Comparison of ENCODE assay signal across 28 cellular contexts in genomic region chr6:11471261-11471660, GRCh38.
"Had no signal": no experiment of that assay in that cellular context is flagged by ENCODE, and none has a peak within 500 bp of the region (broad histone marks: within the 10 kb centered on the region; RNA-seq: fewer than 3 reads in every experiment).

No MANE protein-coding gene starts in this region.

- H3K4me1 Mint-ChIP-seq: stimulated activated effector memory CD8-positive, alpha-beta T cell treated with anti-CD3 and anti-CD28 coated beads, Interleukin-12 subunit alpha, Interleukin-12 subunit beta, amount 100 ng/mL, for 72 hours had no signal

- H3K4me3 Mint-ChIP-seq: natural killer cell; nephron; stimulated activated effector memory CD8-positive, alpha-beta T cell treated with anti-CD3 and anti-CD28 coated beads, Interleukin-12 subunit alpha, Interleukin-12 subunit beta, amount 100 ng/mL, for 72 hours; stimulated activated naive B cell treated with anti-CD40 and anti-IgM and Interleukin-4, amounts not matched to agents 10 μg/mL and 1 μg/mL and 100 μg/mL, for 72 hours; stimulated activated naive CD8-positive, alpha-beta T cell treated with anti-CD3 and anti-CD28 coated beads, Interleukin-15, Interleukin-2, amounts not matched to agents 100 ng/mL and 50 ng/mL, for 24 hours had no signal

- H3K79me2 ChIP-seq: parathyroid adenoma had no signal

- ATAC-seq: natural killer cell; psoas muscle; right cardiac atrium; right lobe of liver; stimulated activated effector memory CD8-positive, alpha-beta T cell treated with anti-CD3 and anti-CD28 coated beads, Interleukin-12 subunit alpha, Interleukin-12 subunit beta, amount 100 ng/mL, for 72 hours; stimulated activated naive B cell treated with anti-CD40 and anti-IgM and Interleukin-4, amounts not matched to agents 10 μg/mL and 1 μg/mL and 100 μg/mL, for 72 hours had no signal

- H2AFZ ChIP-seq: parathyroid adenoma had no signal

- H3K27me3 ChIP-seq: ovary, right lobe of liver, sigmoid colon, stomach, thyroid gland, tibial nerve, upper lobe of left lung, vagina had no signal

- H3K9me3 ChIP-seq: ovary, psoas muscle, right lobe of liver, sigmoid colon, stomach, thoracic aorta, thyroid gland, tibial nerve, upper lobe of left lung, vagina had no signal

- H3K9ac ChIP-seq: parathyroid adenoma had no signal

- H3K36me3 Mint-ChIP-seq: natural killer cell; stimulated activated effector memory CD8-positive, alpha-beta T cell treated with anti-CD3 and anti-CD28 coated beads, Interleukin-12 subunit alpha, Interleukin-12 subunit beta, amount 100 ng/mL, for 72 hours had no signal

- H3K9me3 Mint-ChIP-seq: natural killer cell; nephron; stimulated activated effector memory CD8-positive, alpha-beta T cell treated with anti-CD3 and anti-CD28 coated beads, Interleukin-12 subunit alpha, Interleukin-12 subunit beta, amount 100 ng/mL, for 72 hours; stimulated activated naive B cell treated with anti-CD40 and anti-IgM and Interleukin-4, amounts not matched to agents 10 μg/mL and 1 μg/mL and 100 μg/mL, for 72 hours; stimulated activated naive CD8-positive, alpha-beta T cell treated with anti-CD3 and anti-CD28 coated beads, Interleukin-15, Interleukin-2, amounts not matched to agents 100 ng/mL and 50 ng/mL, for 24 hours had no signal

- FAIRE-seq: small intestine, urothelium cell line had no signal

- DNase-seq: natural killer cell; occipital lobe; ovary; posterior cingulate gyrus; psoas muscle; right cardiac atrium; right lobe of liver; sigmoid colon; small intestine; stimulated activated CD4-positive, alpha-beta T cell treated with anti-CD3 and anti-CD28 coated beads, Interleukin-15, amount 100 ng/mL, for 24 hours; stimulated activated CD4-positive, alpha-beta T cell treated with anti-CD3 and anti-CD28 coated beads, Interleukin-2, amount 100 ng/mL, for 24 hours; stimulated activated CD4-positive, alpha-beta T cell treated with anti-CD3 and anti-CD28 coated beads, Interleukin-2, amount 100 ng/mL, for 48 hours; stimulated activated CD4-positive, alpha-beta T cell treated with anti-CD3 and anti-CD28 coated beads, Interleukin-4, amount 100 ng/mL, for 24 hours; stimulated activated naive B cell treated with anti-CD40 and anti-IgM and Interleukin-4, amounts not matched to agents 10 μg/mL and 1 μg/mL and 100 μg/mL, for 72 hours; stimulated activated naive CD4-positive, alpha-beta T cell treated with Interleukin-2 at 50 U/mL for 16 hours; stomach; thyroid gland; trophoblast cell; upper lobe of left lung had no signal

- H3K4me1 ChIP-seq: parathyroid adenoma, right lobe of liver, stomach had no signal

- H3K27ac Mint-ChIP-seq: natural killer cell; progenitor cell of endocrine pancreas; stimulated activated effector memory CD8-positive, alpha-beta T cell treated with anti-CD3 and anti-CD28 coated beads, Interleukin-12 subunit alpha, Interleukin-12 subunit beta, amount 100 ng/mL, for 72 hours; stimulated activated naive B cell treated with anti-CD40 and anti-IgM and Interleukin-4, amounts not matched to agents 10 μg/mL and 1 μg/mL and 100 μg/mL, for 72 hours; stimulated activated naive CD8-positive, alpha-beta T cell treated with anti-CD3 and anti-CD28 coated beads, Interleukin-15, Interleukin-2, amounts not matched to agents 100 ng/mL and 50 ng/mL, for 24 hours had no signal

- H3K36me3 ChIP-seq: ovary, right lobe of liver, sigmoid colon, stomach, thoracic aorta, thyroid gland, tibial nerve, upper lobe of left lung, vagina had no signal

- H3K4me3 ChIP-seq: ovary, psoas muscle, right lobe of liver, sigmoid colon, stomach, thoracic aorta, thyroid gland, tibial nerve, upper lobe of left lung, vagina had no signal

- H3K27ac ChIP-seq: ovary, parathyroid adenoma, psoas muscle, right lobe of liver, sigmoid colon, stomach, thoracic aorta, tibial nerve, upper lobe of left lung, vagina had no signal

- H3K27me3 Mint-ChIP-seq: stimulated activated naive B cell treated with anti-CD40 and anti-IgM and Interleukin-4, amounts not matched to agents 10 μg/mL and 1 μg/mL and 100 μg/mL, for 72 hours had no signal
